13 cellular contexts compared by ENCODE assay signal in genomic region chr13:68727165-68727564, GRCh38.
"Had no signal": no experiment of that assay in that cellular context is flagged by ENCODE, and none has a peak within 500 bp of the region (broad histone marks: within the 10 kb centered on the region; RNA-seq: fewer than 3 reads in every experiment).

No MANE protein-coding gene starts in this region.

- H3K27ac ChIP-seq: gastrocnemius medialis, pancreas, upper lobe of left lung had no signal

- DNase-seq: activated CD4-positive, alpha-beta memory T cell treated with anti-CD3 and anti-CD28 coated beads for 36 hours; activated CD4-positive, alpha-beta T cell treated with anti-CD3 and anti-CD28 coated beads for 1 hour; activated effector memory CD4-positive, alpha-beta T cell treated with anti-CD3 and anti-CD28 coated beads, Interleukin-2, amount 50 U/mL, for 16 hours; activated T-cell treated with anti-CD3 and anti-CD28 coated beads, Interleukin-2, amount 50 U/mL, for 4 hours; effector CD4-positive, alpha-beta T cell; pancreas; stimulated activated CD4-positive, alpha-beta T cell treated with anti-CD3 and anti-CD28 coated beads, Interleukin-4, amount 100 ng/mL, for 1 hour; stimulated activated CD8-positive, alpha-beta memory T cell treated with anti-CD3 and anti-CD28 coated beads, Interleukin-4, amount 100 ng/mL, for 48 hours; upper lobe of left lung had no signal

- H3K9me3 ChIP-seq: gastrocnemius medialis, upper lobe of left lung had no signal

- ATAC-seq: activated T-cell treated with anti-CD3 and anti-CD28 coated beads, Interleukin-2, amount 50 U/mL, for 4 hours; gastrocnemius medialis; pancreas had no signal

- H3K4me3 Mint-ChIP-seq: activated CD4-positive, alpha-beta memory T cell treated with anti-CD3 and anti-CD28 coated beads for 36 hours; activated naive CD8-positive, alpha-beta T cell; activated T-cell treated with anti-CD3 and anti-CD28 coated beads, Interleukin-2, amount 50 U/mL, for 4 hours; stimulated activated naive CD8-positive, alpha-beta T cell treated with anti-CD3 and anti-CD28 coated beads, Interleukin-15, Interleukin-2, amounts not matched to agents 100 ng/mL and 50 ng/mL, for 24 hours had no signal

- H3K27me3 ChIP-seq: gastrocnemius medialis, pancreas, upper lobe of left lung had no signal

- H3K4me3 ChIP-seq: gastrocnemius medialis, pancreas, upper lobe of left lung had no signal

- H3K27me3 Mint-ChIP-seq: activated CD4-positive, alpha-beta memory T cell treated with anti-CD3 and anti-CD28 coated beads for 36 hours; activated naive CD8-positive, alpha-beta T cell; stimulated activated naive CD8-positive, alpha-beta T cell treated with anti-CD3 and anti-CD28 coated beads, Interleukin-15, Interleukin-2, amounts not matched to agents 100 ng/mL and 50 ng/mL, for 24 hours had no signal

- FAIRE-seq: colon, pancreas had no signal

- H3K36me3 ChIP-seq: gastrocnemius medialis, pancreas, upper lobe of left lung had no signal

- H3K4me1 ChIP-seq: gastrocnemius medialis, pancreas, upper lobe of left lung had no signal

- H3K36me3 Mint-ChIP-seq: activated CD4-positive, alpha-beta memory T cell treated with anti-CD3 and anti-CD28 coated beads for 36 hours; activated naive CD8-positive, alpha-beta T cell had no signal

- H3K27ac Mint-ChIP-seq: activated CD4-positive, alpha-beta memory T cell treated with anti-CD3 and anti-CD28 coated beads for 36 hours; activated naive CD8-positive, alpha-beta T cell; stimulated activated naive CD8-positive, alpha-beta T cell treated with anti-CD3 and anti-CD28 coated beads, Interleukin-15, Interleukin-2, amounts not matched to agents 100 ng/mL and 50 ng/mL, for 24 hours had no signal
